13 cellular contexts compared by ENCODE assay signal in the genomic region with DNA sequence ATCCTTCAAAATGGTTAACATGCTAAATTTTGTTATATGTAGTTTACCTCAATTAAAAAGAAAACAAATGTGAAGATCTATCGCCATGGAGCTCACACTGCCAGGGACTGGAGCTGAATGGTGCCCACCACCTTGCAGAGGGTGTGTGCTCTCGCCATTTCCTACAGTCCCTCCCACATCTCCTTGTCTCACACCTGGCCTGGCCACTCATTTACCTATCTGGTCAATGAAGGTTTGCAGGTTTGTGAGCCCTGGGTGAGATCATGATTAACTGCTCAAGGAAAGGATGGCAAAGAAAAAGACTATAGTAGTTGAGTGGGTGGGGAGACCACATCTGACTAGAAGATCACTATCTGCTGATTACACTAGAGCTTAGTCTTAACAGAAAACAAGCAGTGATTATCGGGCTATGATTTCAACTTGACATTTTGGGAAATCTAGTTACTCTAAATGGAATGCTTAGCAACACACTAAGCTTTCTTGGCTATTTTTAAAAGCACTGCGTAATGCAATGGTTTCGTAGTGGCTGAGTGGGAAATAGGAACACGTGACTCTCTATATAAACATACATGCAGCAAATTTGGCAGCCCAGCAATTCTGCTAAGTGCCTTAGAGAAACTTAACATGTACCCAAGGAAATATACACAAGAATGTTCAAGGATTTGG. TPM values are rescaled to one million over a fixed set of nuclear protein-coding genes. Genes with fewer than 3 reads are reported as not detected.
DNase-seq lines count a peak whose midpoint lies in the region; ATAC-seq, FAIRE-seq and TF ChIP-seq lines count a peak whose summit lies in the region.
"Had no signal": no experiment of that assay in that cellular context is flagged by ENCODE, and none has a peak within 500 bp of the region (broad histone marks: within the 10 kb centered on the region; RNA-seq: fewer than 3 reads in every experiment).

No MANE protein-coding gene starts in this region.

- H3K27me3 Mint-ChIP-seq in T-cell, result no peaks in the 10 kb centered on the region
- H3K27me3 Mint-ChIP-seq: activated CD8-positive, alpha-beta memory T cell treated with anti-CD3 and anti-CD28 coated beads, Interleukin-2, amount 10 ng/mL, durations not matched to agents 7 days and 5 days; CD4-positive, alpha-beta memory T cell; stimulated activated naive B cell treated with anti-CD40 and anti-IgM and Interleukin-4, amounts not matched to agents 10 μg/mL and 1 μg/mL and 100 μg/mL, for 72 hours had no signal

- in situ Hi-C loops in ACHN (cut with HindIII; ENCODE audit: low pct_ligation_motif_present, low pct_unique_long_range_greater_than_20kb, low sequenced_read_pairs), result no loop called here

- H3K4me3 ChIP-seq in fibroblast of mammary gland (ENCODE audit: control insufficient read depth, low read depth, low read length) (no peak overlapping the region), muscle layer of duodenum (ENCODE audit: low read depth in 1 of 2, low read length in 2 of 2) (peak overlapping the region in 1 of 2 donors; percentile 18)
- H3K4me3 ChIP-seq: SJSA1 had no signal

- no peak overlapping the region for H3K27ac Mint-ChIP-seq in T-cell
- H3K27ac Mint-ChIP-seq: stimulated activated naive B cell treated with anti-CD40 and anti-IgM and Interleukin-4, amounts not matched to agents 10 μg/mL and 1 μg/mL and 100 μg/mL, for 72 hours had no signal

- H3K4me1 ChIP-seq in muscle layer of duodenum (ENCODE audit: control insufficient read depth in 1 of 2, insufficient read depth in 2 of 2, low read length in 2 of 2), result peaks cover 0 to 4% of the 10 kb centered on the region in 2 donors

- peaks cover 3 to 5% (median 4%) of the 10 kb centered on the region in 3 donors for H3K4me1 Mint-ChIP-seq in T-cell

- no peak for FAIRE-seq in RCC 7860 (lab: Jason Lieb, UNC)

- no peaks in the 10 kb centered on the region for H3K27me3 ChIP-seq in muscle layer of duodenum (ENCODE audit: low read depth, low read length)
- H3K27me3 ChIP-seq: SJSA1 had no signal

- no peak for TF ChIP-seq CTCF in fibroblast of mammary gland (conservative IDR thresholded peaks at IDR 0.05; ENCODE audit: control insufficient read depth, insufficient read depth, low read depth, low read length)

- H3K27ac ChIP-seq in muscle layer of duodenum (ENCODE audit: low read length), result peak overlapping the region; percentile 95
- H3K27ac ChIP-seq: SJSA1 had no signal

- H3K36me3 ChIP-seq in muscle layer of duodenum (ENCODE audit: control insufficient read depth in 1 of 2, insufficient read depth in 2 of 2, low read length in 2 of 2), result peaks cover 0 to 6% of the 10 kb centered on the region in 2 donors

- CTCF ChIA-PET in T-cell (lab: Charles Lee), result no interaction called here

- H3K4me3 Mint-ChIP-seq in T-cell, result no peak overlapping the region
- H3K4me3 Mint-ChIP-seq: activated CD8-positive, alpha-beta memory T cell treated with anti-CD3 and anti-CD28 coated beads, Interleukin-2, amount 10 ng/mL, durations not matched to agents 7 days and 5 days; CD4-positive, alpha-beta memory T cell; stimulated activated naive B cell treated with anti-CD40 and anti-IgM and Interleukin-4, amounts not matched to agents 10 μg/mL and 1 μg/mL and 100 μg/mL, for 72 hours had no signal

- no peaks in the 10 kb centered on the region for H3K9me3 ChIP-seq in muscle layer of duodenum (ENCODE audit: control insufficient read depth in 1 of 2, low read length in 2 of 2)
- H3K9me3 ChIP-seq: SJSA1 had no signal

- POLR2A ChIA-PET in T-cell (lab: Charles Lee), result interaction anchor here in 1 of 2 donors (0.5 kb wide), 1 partner anchor 26 kb away, joined by 3 read pairs; no protein-coding TSS in a partner anchor

- peaks cover 73% of the 10 kb centered on the region for H3K36me3 Mint-ChIP-seq in T-cell

- H3K9me3 Mint-ChIP-seq in T-cell, result no peaks in the 10 kb centered on the region
- H3K9me3 Mint-ChIP-seq: CD4-positive, alpha-beta memory T cell; stimulated activated naive B cell treated with anti-CD40 and anti-IgM and Interleukin-4, amounts not matched to agents 10 μg/mL and 1 μg/mL and 100 μg/mL, for 72 hours had no signal

- peak; percentile 22 for DNase-seq in ACHN
- peak; percentile 54 for DNase-seq in RCC 7860 (ENCODE audit: low spot score)
- DNase-seq in fibroblast of mammary gland (ENCODE audit: low read depth), result peak; percentile 74
- no peak for DNase-seq in HK-2 (ENCODE audit: unreplicated experiment)
- no peak for DNase-seq in T-cell
- DNase-seq in NCI-H345 (lab: John Stamatoyannopoulos, UW), result no peak
- DNase-seq: activated CD8-positive, alpha-beta memory T cell treated with anti-CD3 and anti-CD28 coated beads, Interleukin-2, amount 10 ng/mL, durations not matched to agents 7 days and 5 days; NCI-H2029; stimulated activated naive B cell treated with anti-CD40 and anti-IgM and Interleukin-4, amounts not matched to agents 10 μg/mL and 1 μg/mL and 100 μg/mL, for 72 hours had no signal

- no peak for ATAC-seq in GM19328 (IDR thresholded peaks at IDR 0.05; ENCODE audit: unreplicated experiment)
- ATAC-seq in T-cell (replicated peaks in 1 of 4), result no peak
- ATAC-seq: activated CD8-positive, alpha-beta memory T cell treated with anti-CD3 and anti-CD28 coated beads, Interleukin-2, amount 10 ng/mL, durations not matched to agents 7 days and 5 days; stimulated activated naive B cell treated with anti-CD40 and anti-IgM and Interleukin-4, amounts not matched to agents 10 μg/mL and 1 μg/mL and 100 μg/mL, for 72 hours had no signal

RNA-seq across cellular contexts. Expression of gene PUM3, which starts 27.3 kb away (rescaled TPM):
- total RNA-seq in T-cell, result 10 to 100 TPM; 31.1 to 45.2 (median 36.8) TPM

Comparison
In these comparisons a context has a peak if more than half of its experiments do, and no peak if none do; other contexts are left out.
1. DNase-seq: peak in ACHN (single experiment), RCC 7860 (single experiment) and fibroblast of mammary gland (single experiment); none in HK-2 (single experiment), T-cell (0 of 34) and NCI-H345 (single experiment).